Comparison of ENCODE assay signal across 8 cellular contexts in the genomic region with DNA sequence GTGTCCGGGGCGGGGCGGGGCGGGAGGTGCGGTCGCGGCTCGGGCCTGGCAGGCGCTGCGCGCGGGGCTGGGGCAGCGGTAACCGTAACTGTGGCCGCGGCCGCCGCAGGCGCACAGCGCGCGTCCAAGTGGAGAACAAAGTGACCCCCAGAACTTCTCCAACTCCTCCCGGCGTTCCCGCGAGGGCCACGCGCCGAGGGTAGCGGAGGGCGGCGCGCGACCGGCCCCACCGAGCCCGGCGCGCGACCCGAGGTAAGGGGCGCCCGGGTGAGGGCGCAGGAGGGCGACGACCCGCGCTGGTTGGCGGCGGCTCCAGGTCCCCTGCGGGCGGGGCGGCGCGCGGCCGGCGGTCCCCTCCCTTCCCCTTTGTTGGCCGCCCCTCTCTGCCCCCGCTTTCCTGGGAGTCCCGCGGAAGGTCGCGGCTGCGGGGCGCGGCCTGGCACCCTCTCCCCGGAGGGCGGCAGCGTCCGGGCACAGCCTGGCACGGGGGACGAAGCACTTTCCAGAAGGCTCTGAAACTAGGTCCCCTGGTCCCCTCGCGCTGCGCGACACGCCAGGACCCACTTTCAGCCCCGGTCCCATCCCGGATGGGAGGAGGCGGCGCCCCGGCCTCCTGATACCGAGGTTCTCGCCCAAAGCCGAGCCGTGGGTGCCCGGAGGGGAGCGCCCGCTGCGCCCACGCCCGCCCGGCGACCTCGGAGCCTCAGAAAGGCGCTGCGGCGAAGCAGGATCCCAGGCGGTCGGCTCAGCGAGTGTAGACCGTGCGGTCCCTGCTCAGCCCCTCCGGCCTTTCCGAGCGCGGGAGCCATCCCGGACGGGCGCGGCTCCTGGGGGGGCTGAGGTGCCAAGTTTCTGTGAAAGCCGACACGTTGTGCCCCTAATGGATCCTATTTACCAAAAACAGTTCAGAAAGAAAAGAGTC. TPM values are rescaled to one million over a fixed set of nuclear protein-coding genes. Genes with fewer than 3 reads are reported as not detected.
DNase-seq lines count a peak whose midpoint lies in the region; ATAC-seq and TF ChIP-seq lines count a peak whose summit lies in the region.

A gene (plus strand): TSS at position 75 of the 922 bp plus-strand sequence. CDS start 133,909 bp downstream, outside the sequence.

- H2AFZ ChIP-seq in SU-DHL-6 (ENCODE audit: low read depth, low read length, severe bottlenecking) = no peak within 1 kb of the TSS

- H3K9ac ChIP-seq in SU-DHL-6 (ENCODE audit: low read length) = no peak within 1 kb of the TSS

- no peaks in the 10 kb centered on the region for H3K79me2 ChIP-seq in SU-DHL-6 (ENCODE audit: insufficient read depth, low read length)

- peaks cover 36% of the 10 kb centered on the region for H3K27me3 Mint-ChIP-seq in activated CD4-positive, alpha-beta T cell treated with anti-CD3 and anti-CD28 coated beads for 36 hours
- peaks cover 25% of the 10 kb centered on the region for H3K27me3 Mint-ChIP-seq in mesothelial cell of epicardium (ENCODE audit: low read depth)

- no peaks in the 10 kb centered on the region for H3K27me3 ChIP-seq in SU-DHL-6 (ENCODE audit: low read length)
- H3K27me3 ChIP-seq in effector memory CD4-positive, alpha-beta T cell (replicated peaks; ENCODE audit: control insufficient read depth, insufficient read depth, low read length, poor library complexity, severe bottlenecking) = no peaks in the 10 kb centered on the region

- H3K4me1 ChIP-seq in effector memory CD4-positive, alpha-beta T cell (ENCODE audit: control insufficient read depth, insufficient read depth, low read length, poor library complexity, severe bottlenecking) = peaks cover 5% of the 10 kb centered on the region

- H3K9me3 ChIP-seq in SU-DHL-6 (ENCODE audit: insufficient read depth, low read length) = no peaks in the 10 kb centered on the region
- H3K9me3 ChIP-seq in effector memory CD4-positive, alpha-beta T cell (ENCODE audit: control insufficient read depth, low read length) = no peaks in the 10 kb centered on the region

- H3K4me3 ChIP-seq in SU-DHL-6 (ENCODE audit: insufficient read depth, low read length, poor library complexity, severe bottlenecking) = peak within 1 kb of the TSS; percentile 52
- H3K4me3 ChIP-seq in effector memory CD4-positive, alpha-beta T cell (ENCODE audit: insufficient read depth, low read depth, low read length, poor library complexity, severe bottlenecking) = peak within 1 kb of the TSS; percentile 39

- POLR2A ChIA-PET in activated CD4-positive, alpha-beta T cell treated with anti-CD3 and anti-CD28 coated beads for 36 hours (lab: Charles Lee) = no interaction called here

- H3K9me3 Mint-ChIP-seq in activated CD4-positive, alpha-beta T cell treated with anti-CD3 and anti-CD28 coated beads for 36 hours (ENCODE audit: low read depth) = no peaks in the 10 kb centered on the region
- H3K9me3 Mint-ChIP-seq in mesothelial cell of epicardium = no peaks in the 10 kb centered on the region

- peak within 1 kb of the TSS; percentile 65 for H3K4me3 Mint-ChIP-seq in activated CD4-positive, alpha-beta T cell treated with anti-CD3 and anti-CD28 coated beads for 36 hours
- H3K4me3 Mint-ChIP-seq in mesothelial cell of epicardium = peak within 1 kb of the TSS; percentile 70

- H3K27ac ChIP-seq in SU-DHL-6 (ENCODE audit: low read depth, low read length) = no peak within 1 kb of the TSS
- H3K27ac ChIP-seq in effector memory CD4-positive, alpha-beta T cell (ENCODE audit: insufficient read depth, low read length, poor library complexity, severe bottlenecking) = no peak within 1 kb of the TSS

- ATAC-seq in activated CD4-positive, alpha-beta T cell treated with anti-CD3 and anti-CD28 coated beads for 36 hours = peak; percentile 71
- ATAC-seq in stimulated activated naive CD8-positive, alpha-beta T cell treated with anti-CD3 and anti-CD28 coated beads, Interleukin-15, Interleukin-2, amounts not matched to agents 100 U/mL and 50 U/mL, for 24 hours = peak; percentile 73
- no peak for ATAC-seq in HG03045 (IDR thresholded peaks at IDR 0.05; ENCODE audit: unreplicated experiment)

- intact Hi-C loops in activated CD4-positive, alpha-beta T cell treated with anti-CD3 and anti-CD28 coated beads for 36 hours (cut with DNase I, micrococcal nuclease) = loop anchor here (1.0 to 5.0 kb wide), 3 partner anchors 157 to 179 kb away; no protein-coding TSS in a partner anchor

- TF ChIP-seq CTCF in SU-DHL-6 (IDR thresholded peaks at IDR 0.05; ENCODE audit: insufficient read depth, low read length, poor library complexity, severe bottlenecking) (no peak), mesothelial cell of epicardium (IDR thresholded peaks at IDR 0.05; ENCODE audit: unreplicated experiment) (no peak)

- H3F3A ChIP-seq in SU-DHL-6 (ENCODE audit: insufficient read depth) = no peaks in the 10 kb centered on the region

- CTCF ChIA-PET in activated CD4-positive, alpha-beta T cell treated with anti-CD3 and anti-CD28 coated beads for 36 hours (lab: Charles Lee) = no interaction called here

- no peaks in the 10 kb centered on the region for H4K20me1 ChIP-seq in SU-DHL-6 (ENCODE audit: low read depth, low read length)

- H3K4me1 Mint-ChIP-seq in activated CD4-positive, alpha-beta T cell treated with anti-CD3 and anti-CD28 coated beads for 36 hours = peaks cover 11% of the 10 kb centered on the region
- H3K4me1 Mint-ChIP-seq in mesothelial cell of epicardium = peaks cover 11% of the 10 kb centered on the region

- no peaks in the 10 kb centered on the region for H3K9me2 ChIP-seq in SU-DHL-6 (replicated peaks; ENCODE audit: insufficient read depth, low read length)

- H3K4me2 ChIP-seq in SU-DHL-6 (ENCODE audit: low read depth, low read length, poor library complexity, severe bottlenecking) = peak within 1 kb of the TSS; percentile 48

- no peak within 1 kb of the TSS for H3K27ac Mint-ChIP-seq in activated CD4-positive, alpha-beta T cell treated with anti-CD3 and anti-CD28 coated beads for 36 hours
- peak within 1 kb of the TSS; percentile 53 for H3K27ac Mint-ChIP-seq in mesothelial cell of epicardium

- H3K36me3 Mint-ChIP-seq in activated CD4-positive, alpha-beta T cell treated with anti-CD3 and anti-CD28 coated beads for 36 hours (ENCODE audit: low read depth) = no peaks in the 10 kb centered on the region
- no peaks in the 10 kb centered on the region for H3K36me3 Mint-ChIP-seq in mesothelial cell of epicardium

- DNase-seq in activated CD4-positive, alpha-beta T cell treated with anti-CD3 and anti-CD28 coated beads for 36 hours = peak; percentile 59
- no peak for DNase-seq in activated CD4-positive, alpha-beta T cell treated with anti-CD3 and anti-CD28 coated beads, Interleukin-2, amount 50 U/mL, for 1 hour
- DNase-seq in effector memory CD4-positive, alpha-beta T cell = no peak
- peak; percentile 31 to 56 for DNase-seq in mesothelial cell of epicardium (ENCODE audit: low spot score in 2 of 2, unreplicated experiment in 2 of 2)
- DNase-seq in stimulated activated naive CD8-positive, alpha-beta T cell treated with anti-CD3 and anti-CD28 coated beads, Interleukin-15, Interleukin-2, amounts not matched to agents 100 U/mL and 50 U/mL, for 24 hours = peak; percentile 48
- DNase-seq in SHP77 treated with DMSO at 0.1 percent for 48 hours (lab: John Stamatoyannopoulos, UW) = no peak

- no peaks in the 10 kb centered on the region for H3K36me3 ChIP-seq in SU-DHL-6 (ENCODE audit: low read length)
- no peaks in the 10 kb centered on the region for H3K36me3 ChIP-seq in effector memory CD4-positive, alpha-beta T cell (ENCODE audit: control insufficient read depth, insufficient read depth, low read length)

RNA-seq across cellular contexts. Expression of the gene that starts here (rescaled TPM):
- total RNA-seq in activated CD4-positive, alpha-beta T cell treated with anti-CD3 and anti-CD28 coated beads for 36 hours = 10 to 100 TPM; 10.4 to 12.0 TPM
- total RNA-seq in mesothelial cell of epicardium = 14.4 to 19.9 TPM (median 18.1 TPM) in 3 replicates

Comparison
In these comparisons a context has a peak if more than half of its experiments do, and no peak if none do; other contexts are left out.
1. DNase-seq: peak in activated CD4-positive, alpha-beta T cell treated with anti-CD3 and anti-CD28 coated beads for 36 hours (single experiment), mesothelial cell of epicardium (2 of 2) and stimulated activated naive CD8-positive, alpha-beta T cell treated with anti-CD3 and anti-CD28 coated beads, Interleukin-15, Interleukin-2, amounts not matched to agents 100 U/mL and 50 U/mL, for 24 hours (single experiment); none in activated CD4-positive, alpha-beta T cell treated with anti-CD3 and anti-CD28 coated beads, Interleukin-2, amount 50 U/mL, for 1 hour (single experiment), effector memory CD4-positive, alpha-beta T cell (0 of 3) and SHP77 treated with DMSO at 0.1 percent for 48 hours (single experiment).